In genomic region chr19:3792114-3792513, GRCh38 we compare ENCODE assay signal across 34 cellular contexts. TPM values are rescaled to one million over a fixed set of nuclear protein-coding genes. Genes with fewer than 3 reads are reported as not detected.
"Had no signal": no experiment of that assay in that cellular context is flagged by ENCODE, and none has a peak within 500 bp of the region (broad histone marks: within the 10 kb centered on the region; RNA-seq: fewer than 3 reads in every experiment).

No MANE protein-coding gene starts in this region.

- H3K27me3 Mint-ChIP-seq: activated naive CD8-positive, alpha-beta T cell; activated naive CD8-positive, alpha-beta T cell treated with anti-CD3 and anti-CD28 coated beads, Interleukin-2, amount 50 U/mL, for 24 hours; activated T-cell treated with anti-CD3 and anti-CD28 coated beads, Interleukin-2, amount 50 U/mL, for 24 hours had no signal

- H3K27me3 ChIP-seq: brain microvascular endothelial cell, MG63, Peyer's patch had no signal

- ATAC-seq: activated CD8-positive, alpha-beta T cell treated with anti-CD3 and anti-CD28 coated beads, Interleukin-2, amount 10 ng/mL, durations not matched to agents 7 days and 5 days; activated naive CD8-positive, alpha-beta T cell treated with anti-CD3 and anti-CD28 coated beads, Interleukin-2, amount 50 U/mL, for 24 hours had no signal

- H3K4me3 Mint-ChIP-seq: activated CD4-positive, alpha-beta T cell treated with anti-CD3 and anti-CD28 coated beads, Interleukin-2, amount 10 ng/mL, durations not matched to agents 24 days and 14 days; activated CD8-positive, alpha-beta T cell treated with anti-CD3 and anti-CD28 coated beads, Interleukin-2, amount 10 ng/mL, durations not matched to agents 7 days and 5 days; activated naive CD8-positive, alpha-beta T cell; activated naive CD8-positive, alpha-beta T cell treated with anti-CD3 and anti-CD28 coated beads, Interleukin-2, amount 50 U/mL, for 24 hours; activated T-cell treated with anti-CD3 and anti-CD28 coated beads, Interleukin-2, amount 50 U/mL, for 24 hours had no signal

- FAIRE-seq: colon had no signal

- H3K4me3 ChIP-seq: MG63, Peyer's patch had no signal

- H3K27ac ChIP-seq: brain microvascular endothelial cell, Peyer's patch, WERI-Rb-1 had no signal

- H3K36me3 ChIP-seq: brain microvascular endothelial cell, MG63, Peyer's patch, WERI-Rb-1 had no signal

- DNase-seq: activated CD4-positive, alpha-beta T cell treated with anti-CD3 and anti-CD28 coated beads, Interleukin-2, amount 10 ng/mL, durations not matched to agents 24 days and 14 days; activated CD4-positive, alpha-beta T cell treated with anti-CD3 and anti-CD28 coated beads, Interleukin-2, amount 50 U/mL, for 4 hours; activated CD4-positive, CD25-positive, alpha-beta regulatory T cell; activated CD8-positive, alpha-beta T cell treated with anti-CD3 and anti-CD28 coated beads, Interleukin-2, amount 10 ng/mL, durations not matched to agents 7 days and 5 days; activated gamma-delta T cell; activated naive CD4-positive, alpha-beta T cell treated with Interleukin-2 at 50 U/mL for 16 hours; activated naive CD8-positive, alpha-beta T cell treated with anti-CD3 and anti-CD28 coated beads, Interleukin-2, amount 50 U/mL, for 24 hours; activated T-cell treated with anti-CD3 and anti-CD28 coated beads, Interleukin-2, amount 50 U/mL, for 24 hours; amniotic stem cell; aorta; brain microvascular endothelial cell; central memory CD4-positive, alpha-beta T cell; Karpas-422; KBM-7; MG63; NCI-H1048; NCI-H1105 treated with DMSO at 0.1 percent for 48 hours; NCI-H1436; NCI-H1694; NCI-H2029; NCI-H345; NCI-H524 treated with DMSO at 0.1 percent for 48 hours; Peyer's patch; Right ventricle myocardium superior; SW 1271; T-helper 1 cell; T1000; WERI-Rb-1 had no signal

- H3K9me3 ChIP-seq: MG63, Peyer's patch had no signal

- H3K27ac Mint-ChIP-seq: activated CD4-positive, alpha-beta T cell treated with anti-CD3 and anti-CD28 coated beads, Interleukin-2, amount 10 ng/mL, durations not matched to agents 24 days and 14 days; activated CD8-positive, alpha-beta T cell treated with anti-CD3 and anti-CD28 coated beads, Interleukin-2, amount 10 ng/mL, durations not matched to agents 7 days and 5 days; activated naive CD8-positive, alpha-beta T cell; activated naive CD8-positive, alpha-beta T cell treated with anti-CD3 and anti-CD28 coated beads, Interleukin-2, amount 50 U/mL, for 24 hours; activated T-cell treated with anti-CD3 and anti-CD28 coated beads, Interleukin-2, amount 50 U/mL, for 24 hours; activated T-helper 2 cell treated with anti-CD3 and anti-CD28 coated beads, Interferon-gamma antibody, Interleukin-2, Interleukin-4, amounts not matched to agents 10 μg/mL and 5 μg/mL and 100 μg/mL, durations not matched to agents 14 hours and 24 hours and 36 hours had no signal

- H3K4me1 ChIP-seq: Peyer's patch had no signal

RNA-seq across cellular contexts. Expression of gene MATK, which starts 5.9 kb away (rescaled TPM):
- total RNA-seq: NCI-H460 had no signal

RNA-seq across cellular contexts. Expression of gene RAX2, which starts 20.1 kb away (rescaled TPM):
- total RNA-seq: activated CD4-positive, alpha-beta T cell treated with anti-CD3 and anti-CD28 coated beads, Interleukin-2, amount 10 ng/mL, durations not matched to agents 24 days and 14 days; activated CD8-positive, alpha-beta T cell treated with anti-CD3 and anti-CD28 coated beads, Interleukin-2, amount 10 ng/mL, durations not matched to agents 7 days and 5 days; activated T-helper 2 cell treated with anti-CD3 and anti-CD28 coated beads, Interferon-gamma antibody, Interleukin-2, Interleukin-4, amounts not matched to agents 10 μg/mL and 5 μg/mL and 100 μg/mL, durations not matched to agents 14 hours and 24 hours and 36 hours; aorta; cerebellum; NCI-H460; Peyer's patch; Right ventricle myocardium superior; T-helper 2 cell treated with Interferon-gamma antibody and Interleukin-4, amounts not matched to agents 100 ng/mL and 5 ng/mL, for 36 hours had no signal
- polyA plus RNA-seq: aorta had no signal
